Comparison of ENCODE assay signal across 14 cellular contexts in genomic region chr5:118891252-118891651, GRCh38.
DNase-seq lines count a peak whose midpoint lies in the region; ATAC-seq and TF ChIP-seq lines count a peak whose summit lies in the region.
"Had no signal": no experiment of that assay in that cellular context is flagged by ENCODE, and none has a peak within 500 bp of the region (broad histone marks: within the 10 kb centered on the region; RNA-seq: fewer than 3 reads in every experiment).

No MANE protein-coding gene starts in this region.

- no peak overlapping the region for H3K4me3 Mint-ChIP-seq in progenitor cell of endocrine pancreas (ENCODE audit: low read depth)

- H3K27ac Mint-ChIP-seq in progenitor cell of endocrine pancreas, result no peak overlapping the region

- DNase-seq in NCI-H748 (lab: John Stamatoyannopoulos, UW; ENCODE audit: unreplicated experiment), result peak; percentile 26
- no peak for DNase-seq in NCI-H748 treated with DMSO at 0.1 percent for 48 hours (lab: John Stamatoyannopoulos, UW)
- DNase-seq in NCI-H526 (lab: John Stamatoyannopoulos, UW), result peak; percentile 82 to 89
- peak; percentile 6 for DNase-seq in renal cortical epithelial cell (ENCODE audit: low read depth)
- no peak for DNase-seq in progenitor cell of endocrine pancreas (ENCODE audit: low spot score, unreplicated experiment)
- DNase-seq: activated CD4-positive, alpha-beta T cell treated with anti-CD3 and anti-CD28 coated beads for 4 hours; activated T-cell treated with anti-CD3 and anti-CD28 coated beads for 4 hours; Karpas-422; mesendoderm; nucleus accumbens; substantia nigra had no signal

- peak; percentile 52 for ATAC-seq in HG03469 (IDR thresholded peaks at IDR 0.05; ENCODE audit: unreplicated experiment)
- ATAC-seq in HG03354 (IDR thresholded peaks at IDR 0.05; ENCODE audit: poor library complexity, severe bottlenecking, unreplicated experiment), result no peak
- no peak for ATAC-seq in HG02623 (IDR thresholded peaks at IDR 0.05; ENCODE audit: unreplicated experiment)

- TF ChIP-seq CTCF in progenitor cell of endocrine pancreas (IDR thresholded peaks at IDR 0.05; ENCODE audit: unreplicated experiment), result no peak

- no peaks in the 10 kb centered on the region for H3K4me1 Mint-ChIP-seq in progenitor cell of endocrine pancreas (ENCODE audit: low read depth)

- H3K36me3 Mint-ChIP-seq in progenitor cell of endocrine pancreas (ENCODE audit: insufficient read depth), result no peaks in the 10 kb centered on the region

- H3K9me3 Mint-ChIP-seq in progenitor cell of endocrine pancreas (ENCODE audit: low read depth), result no peaks in the 10 kb centered on the region

- no peaks in the 10 kb centered on the region for H3K27me3 Mint-ChIP-seq in progenitor cell of endocrine pancreas

Comparison
In these comparisons a context has a peak if more than half of its experiments do, and no peak if none do; other contexts are left out.
1. DNase-seq: peak in NCI-H748 (single experiment), NCI-H526 (2 of 2) and renal cortical epithelial cell (single experiment); none in NCI-H748 treated with DMSO at 0.1 percent for 48 hours (single experiment) and progenitor cell of endocrine pancreas (single experiment).